Comparison of ENCODE assay signal across 18 cellular contexts in the genomic region with DNA sequence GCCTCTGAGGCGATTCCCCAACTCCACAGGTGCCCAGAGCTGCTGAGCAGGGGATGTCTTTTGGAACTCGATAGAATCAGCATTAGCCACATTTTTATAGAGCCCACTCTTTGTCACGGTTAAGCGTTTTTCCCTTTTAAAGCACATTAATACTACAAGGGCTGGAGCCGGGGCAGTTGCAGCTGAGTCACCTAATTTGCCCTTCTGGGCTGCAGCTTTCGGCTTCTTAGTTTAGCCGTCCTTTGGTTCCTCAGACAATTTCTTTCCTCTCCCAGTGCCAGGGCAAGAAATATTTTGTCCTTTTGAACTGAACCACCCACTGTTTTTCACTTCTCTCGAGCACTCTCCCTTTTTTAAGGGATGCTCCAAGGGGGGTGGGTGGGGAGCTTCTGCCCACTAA. TPM values are rescaled to one million over a fixed set of nuclear protein-coding genes. Genes with fewer than 3 reads are reported as not detected.
DNase-seq lines count a peak whose midpoint lies in the region; ATAC-seq and TF ChIP-seq lines count a peak whose summit lies in the region.
"Had no signal": no experiment of that assay in that cellular context is flagged by ENCODE, and none has a peak within 500 bp of the region (broad histone marks: within the 10 kb centered on the region; RNA-seq: fewer than 3 reads in every experiment).

No MANE protein-coding gene starts in this region.

- H3K4me1 ChIP-seq in sigmoid colon: peaks cover 0 to 48% (median 44%) of the 10 kb centered on the region in 4 donors

- no peak overlapping the region for H3K4me3 ChIP-seq in NB4 (ENCODE audit: low read depth, low read length)
- no peak overlapping the region for H3K4me3 ChIP-seq in sigmoid colon

- peak; percentile 74 for DNase-seq in EH (ENCODE audit: low read depth)
- DNase-seq in NB4 (ENCODE audit: low read depth): peak; percentile 12
- DNase-seq in sigmoid colon: no peak
- no peak for DNase-seq in NCI-H774 (lab: John Stamatoyannopoulos, UW)
- no peak for DNase-seq in NCI-H128 (lab: John Stamatoyannopoulos, UW; ENCODE audit: unreplicated experiment)
- DNase-seq in activated naive CD4-positive, alpha-beta T cell treated with anti-CD3 and anti-CD28 coated beads, Interleukin-2, amount 50 U/mL, for 72 hours (ENCODE audit: low spot score in 2 of 2): no peak
- DNase-seq: activated CD8-positive, alpha-beta memory T cell treated with anti-CD3 and anti-CD28 coated beads for 24 hours; activated naive CD4-positive, alpha-beta T cell treated with Interleukin-2 at 50 U/mL for 16 hours; central memory CD4-positive, alpha-beta T cell; NCI-H526; Right ventricle myocardium superior; stimulated activated CD4-positive, alpha-beta T cell treated with anti-CD3 and anti-CD28 coated beads, Interleukin-2, amount 100 ng/mL, for 48 hours had no signal

- no peaks in the 10 kb centered on the region for H3K27me3 ChIP-seq in sigmoid colon

- H3K27me3 Mint-ChIP-seq in dendritic cell treated with granulocyte-macrophage colony-stimulating factor and Interleukin-4, amounts not matched to agents 40 ng/mL and 50 ng/mL, for 4 days: peaks cover 69% of the 10 kb centered on the region

- WGBS in sigmoid colon, 2 donors: 25 to 46% methylated on average over 8 of the region's 8 CpGs

- TF ChIP-seq EP300 in sigmoid colon (IDR thresholded peaks at IDR 0.05): no peak

- peak overlapping the region; percentile 44 for H3K4me3 Mint-ChIP-seq in dendritic cell treated with granulocyte-macrophage colony-stimulating factor and Interleukin-4, amounts not matched to agents 40 ng/mL and 50 ng/mL, for 4 days
- H3K4me3 Mint-ChIP-seq: stimulated activated effector memory CD8-positive, alpha-beta T cell treated with anti-CD3 and anti-CD28 coated beads, Interleukin-12 subunit alpha, Interleukin-12 subunit beta, amount 100 ng/mL, for 72 hours had no signal

- H3K9me3 Mint-ChIP-seq in dendritic cell treated with granulocyte-macrophage colony-stimulating factor and Interleukin-4, amounts not matched to agents 40 ng/mL and 50 ng/mL, for 4 days: no peaks in the 10 kb centered on the region
- peaks cover 0 to 11% of the 10 kb centered on the region in 2 donors for H3K9me3 Mint-ChIP-seq in activated naive CD4-positive, alpha-beta T cell treated with anti-CD3 and anti-CD28 coated beads, Interleukin-2, amount 50 U/mL, for 72 hours
- H3K9me3 Mint-ChIP-seq: stimulated activated effector memory CD8-positive, alpha-beta T cell treated with anti-CD3 and anti-CD28 coated beads, Interleukin-12 subunit alpha, Interleukin-12 subunit beta, amount 100 ng/mL, for 72 hours had no signal

- TF ChIP-seq CTCF in NB4 (IDR thresholded peaks at IDR 0.05; ENCODE audit: low read depth, low read length) (no peak), sigmoid colon (IDR thresholded peaks at IDR 0.05) (no peak)

- H3K27ac ChIP-seq in sigmoid colon: peak overlapping the region; percentile 59 to 67 (median 64)

- TF ChIP-seq POLR2A in NB4 (IDR thresholded peaks at IDR 0.05; ENCODE audit: extremely low read depth, insufficient read length) (no peak), sigmoid colon (IDR thresholded peaks at IDR 0.05) (no peak)

- H3K27ac Mint-ChIP-seq in dendritic cell treated with granulocyte-macrophage colony-stimulating factor and Interleukin-4, amounts not matched to agents 40 ng/mL and 50 ng/mL, for 4 days: no peak overlapping the region
- no peak overlapping the region for H3K27ac Mint-ChIP-seq in activated naive CD4-positive, alpha-beta T cell treated with anti-CD3 and anti-CD28 coated beads, Interleukin-2, amount 50 U/mL, for 72 hours
- H3K27ac Mint-ChIP-seq: CD14-positive monocyte; progenitor cell of endocrine pancreas; stimulated activated effector memory CD8-positive, alpha-beta T cell treated with anti-CD3 and anti-CD28 coated beads, Interleukin-12 subunit alpha, Interleukin-12 subunit beta, amount 100 ng/mL, for 72 hours had no signal

- no peak for ATAC-seq in activated naive CD4-positive, alpha-beta T cell treated with anti-CD3 and anti-CD28 coated beads, Interleukin-2, amount 50 U/mL, for 72 hours
- ATAC-seq in HG02588 (IDR thresholded peaks at IDR 0.05; ENCODE audit: unreplicated experiment): no peak
- ATAC-seq: HCT116; stimulated activated effector memory CD8-positive, alpha-beta T cell treated with anti-CD3 and anti-CD28 coated beads, Interleukin-12 subunit alpha, Interleukin-12 subunit beta, amount 100 ng/mL, for 72 hours had no signal

- H3K36me3 Mint-ChIP-seq in dendritic cell treated with granulocyte-macrophage colony-stimulating factor and Interleukin-4, amounts not matched to agents 40 ng/mL and 50 ng/mL, for 4 days (ENCODE audit: low read depth): no peaks in the 10 kb centered on the region
- H3K36me3 Mint-ChIP-seq in activated naive CD4-positive, alpha-beta T cell treated with anti-CD3 and anti-CD28 coated beads, Interleukin-2, amount 50 U/mL, for 72 hours: peaks cover 0 to 4% of the 10 kb centered on the region in 2 donors
- H3K36me3 Mint-ChIP-seq: CD14-positive monocyte; stimulated activated effector memory CD8-positive, alpha-beta T cell treated with anti-CD3 and anti-CD28 coated beads, Interleukin-12 subunit alpha, Interleukin-12 subunit beta, amount 100 ng/mL, for 72 hours had no signal

- peaks cover 35% of the 10 kb centered on the region for H3K4me1 Mint-ChIP-seq in dendritic cell treated with granulocyte-macrophage colony-stimulating factor and Interleukin-4, amounts not matched to agents 40 ng/mL and 50 ng/mL, for 4 days (ENCODE audit: low read depth)

- no peaks in the 10 kb centered on the region for H3K9me3 ChIP-seq in sigmoid colon

- intact Hi-C loops in dendritic cell treated with granulocyte-macrophage colony-stimulating factor and Interleukin-4, amounts not matched to agents 40 ng/mL and 50 ng/mL, for 4 days (cut with micrococcal nuclease): no loop called here
- intact Hi-C loops in sigmoid colon (cut with DNase I): no loop called here

- no peaks in the 10 kb centered on the region for H3K36me3 ChIP-seq in sigmoid colon

RNA-seq across cellular contexts. Expression of gene NFATC2, which starts 23.2 kb away (rescaled TPM):
- total RNA-seq in sigmoid colon: 10 to 100 TPM in 1 of 4 donors, 1 to 10 TPM in 3; 3.5 to 16.9 (median 5.8) TPM
- 1 to 10 TPM; 1.4 to 5.4 (median 1.8) TPM for polyA plus RNA-seq in sigmoid colon
- 10 to 100 TPM; 29.9 to 39.4 TPM for total RNA-seq in activated naive CD4-positive, alpha-beta T cell treated with anti-CD3 and anti-CD28 coated beads, Interleukin-2, amount 50 U/mL, for 72 hours

Comparison
In these comparisons a context has a peak if more than half of its experiments do, and no peak if none do; other contexts are left out.
1. DNase-seq: peak in EH (single experiment) and NB4 (single experiment); none in sigmoid colon (single experiment), NCI-H774 (single experiment), NCI-H128 (single experiment) and activated naive CD4-positive, alpha-beta T cell treated with anti-CD3 and anti-CD28 coated beads, Interleukin-2, amount 50 U/mL, for 72 hours (0 of 2).